Comparison of ENCODE assay signal across 8 cellular contexts in genomic region chr6:158131926-158132325, GRCh38. TPM values are rescaled to one million over a fixed set of nuclear protein-coding genes. Genes with fewer than 3 reads are reported as not detected.
A peak's percentile ranks its signal among the peaks of the same experiment; 100 is the strongest.
DNase-seq lines count a peak whose midpoint lies in the region; ATAC-seq and TF ChIP-seq lines count a peak whose summit lies in the region.

No MANE protein-coding gene starts in this region.

- WGBS in tibial nerve, 2 donors = 54 to 62% methylated on average over 1 of the region's 1 CpG

- no peaks in the 10 kb centered on the region for H3F3A ChIP-seq in SU-DHL-6 (ENCODE audit: insufficient read depth)

- H3K4me2 ChIP-seq in SU-DHL-6 (ENCODE audit: low read depth, low read length, poor library complexity, severe bottlenecking) = no peak overlapping the region

- H3K9ac ChIP-seq in SU-DHL-6 (ENCODE audit: low read length) = no peak overlapping the region

- H3K9me2 ChIP-seq in SU-DHL-6 (replicated peaks; ENCODE audit: insufficient read depth, low read length) = no peaks in the 10 kb centered on the region

- no peak overlapping the region for H2AFZ ChIP-seq in SU-DHL-6 (ENCODE audit: low read depth, low read length, severe bottlenecking)

- H3K27me3 ChIP-seq in SU-DHL-6 (ENCODE audit: low read length) = no peaks in the 10 kb centered on the region
- H3K27me3 ChIP-seq in tibial nerve = no peaks in the 10 kb centered on the region

- peak; percentile 56 for DNase-seq in DMS53 (lab: John Stamatoyannopoulos, UW)
- no peak for DNase-seq in DMS53 treated with DMSO at 0.1 percent for 48 hours (lab: John Stamatoyannopoulos, UW; ENCODE audit: unreplicated experiment)
- peak; percentile 10 for DNase-seq in LHCN-M2 (ENCODE audit: low read depth)
- DNase-seq in left kidney (ENCODE audit: low read depth, low spot score) = peak; percentile 66
- DNase-seq in tibial nerve (ENCODE audit: low spot score in 2 of 2) = no peak
- DNase-seq in activated naive CD4-positive, alpha-beta T cell (lab: John Stamatoyannopoulos, UW) = no peak

- H3K4me3 ChIP-seq in SU-DHL-6 (ENCODE audit: insufficient read depth, low read length, poor library complexity, severe bottlenecking) (no peak overlapping the region), tibial nerve (no peak overlapping the region)

- TF ChIP-seq CTCF in SU-DHL-6 (IDR thresholded peaks at IDR 0.05; ENCODE audit: insufficient read depth, low read length, poor library complexity, severe bottlenecking) (peak; percentile 46), tibial nerve (IDR thresholded peaks at IDR 0.05) (no peak)

- TF ChIP-seq POLR2A in tibial nerve (IDR thresholded peaks at IDR 0.05) = no peak

- H3K27ac ChIP-seq in SU-DHL-6 (ENCODE audit: low read depth, low read length) (no peak overlapping the region), tibial nerve (no peak overlapping the region)

- no peaks in the 10 kb centered on the region for H4K20me1 ChIP-seq in SU-DHL-6 (ENCODE audit: low read depth, low read length)

- no peak for TF ChIP-seq EP300 in tibial nerve (IDR thresholded peaks at IDR 0.05)

- no peaks in the 10 kb centered on the region for H3K79me2 ChIP-seq in SU-DHL-6 (ENCODE audit: insufficient read depth, low read length)

- no peaks in the 10 kb centered on the region for H3K4me1 ChIP-seq in tibial nerve

- ATAC-seq in GM19397 (IDR thresholded peaks at IDR 0.05; ENCODE audit: unreplicated experiment) = no peak

- H3K9me3 ChIP-seq in SU-DHL-6 (ENCODE audit: insufficient read depth, low read length) (no peaks in the 10 kb centered on the region), tibial nerve (no peaks in the 10 kb centered on the region)

- no peaks in the 10 kb centered on the region for H3K36me3 ChIP-seq in SU-DHL-6 (ENCODE audit: low read length)
- H3K36me3 ChIP-seq in tibial nerve = peaks cover 0 to 19% (median 0%) of the 10 kb centered on the region in 3 donors

RNA-seq across cellular contexts. Expression of gene SERAC1, which starts 36.1 kb away (rescaled TPM):
- 8.6 and 11.7 TPM in 2 replicates for total RNA-seq in LHCN-M2 (2014; rRNA removed)
- 4.8 TPM for polyA plus RNA-seq in LHCN-M2 (2012)
- 1 to 10 TPM; 4.7 to 9.6 (median 6.2) TPM for total RNA-seq in tibial nerve

RNA-seq across cellular contexts. Expression of gene GTF2H5, which starts 36.2 kb away (rescaled TPM):
- total RNA-seq in LHCN-M2 (2014; rRNA removed) (7.5 and 8.4 TPM in 2 replicates), tibial nerve (1 to 10 TPM; 2.7 to 5.0 (median 3.9) TPM)
- 45.2 TPM for polyA plus RNA-seq in LHCN-M2 (2012)

Comparison
In these comparisons a context has a peak if more than half of its experiments do, and no peak if none do; other contexts are left out.
1. DNase-seq: peak in DMS53 (single experiment), LHCN-M2 (single experiment) and left kidney (single experiment); none in DMS53 treated with DMSO at 0.1 percent for 48 hours (single experiment), tibial nerve (0 of 2) and activated naive CD4-positive, alpha-beta T cell (0 of 4).